Comparison of ENCODE assay signal across 22 cellular contexts in the genomic region with DNA sequence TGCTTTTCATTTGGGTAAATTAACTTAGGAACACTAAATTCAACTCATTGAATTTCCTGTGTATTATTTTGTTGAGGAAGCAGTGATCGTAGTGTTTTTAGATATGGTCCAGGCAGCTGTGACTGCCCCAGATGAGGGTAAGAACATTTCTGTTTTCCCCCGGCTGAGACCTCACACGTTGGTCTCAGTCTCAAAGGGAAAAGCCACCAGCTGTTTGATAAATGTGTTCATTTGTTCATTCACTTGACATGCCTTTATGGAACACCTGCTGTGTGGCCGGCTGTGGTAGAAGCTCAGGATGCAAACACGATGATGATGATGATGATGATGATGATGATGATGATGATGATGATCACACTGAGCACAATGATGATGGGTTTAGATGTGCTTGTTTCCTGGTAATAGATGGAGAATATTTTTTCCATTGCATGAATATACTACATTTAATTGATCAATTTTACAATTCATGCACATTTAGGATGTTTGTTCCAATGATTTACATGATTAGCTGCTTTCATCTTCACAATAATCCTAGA.
"Had no signal": no experiment of that assay in that cellular context is flagged by ENCODE, and none has a peak within 500 bp of the region (broad histone marks: within the 10 kb centered on the region; RNA-seq: fewer than 3 reads in every experiment).

No MANE protein-coding gene starts in this region.

- H3K9me3 ChIP-seq: esophagus muscularis mucosa, gastrocnemius medialis, stomach, thoracic aorta, transverse colon had no signal

- H3K4me3 ChIP-seq: esophagus muscularis mucosa, gastrocnemius medialis, heart right ventricle, spleen, stomach, thoracic aorta, transverse colon had no signal

- FAIRE-seq: endometrium, islet of Langerhans had no signal

- H3K27ac ChIP-seq: epithelial cell of prostate, esophagus muscularis mucosa, gastrocnemius medialis, heart right ventricle, spleen, thoracic aorta, transverse colon had no signal

- DNase-seq: cortex of kidney; effector memory CD4-positive, alpha-beta T cell; gastrocnemius medialis; heart right ventricle; hypothalamus; kidney glomerular epithelial cell; mammary epithelial cell; natural killer cell; posterior cingulate gyrus; right cardiac atrium; spleen; stimulated activated CD4-positive, alpha-beta T cell treated with anti-CD3 and anti-CD28 coated beads, Interleukin-15, amount 100 ng/mL, for 24 hours; stimulated activated CD4-positive, alpha-beta T cell treated with anti-CD3 and anti-CD28 coated beads, Interleukin-1b, Interleukin-23, amount 100 ng/mL, for 48 hours; stimulated activated naive CD4-positive, alpha-beta T cell; stomach; substantia nigra; transverse colon had no signal

- H3K4me1 ChIP-seq: esophagus muscularis mucosa, gastrocnemius medialis, spleen, transverse colon had no signal

- ATAC-seq: gastrocnemius medialis, heart right ventricle, right cardiac atrium had no signal

- H3K27me3 ChIP-seq: esophagus muscularis mucosa, gastrocnemius medialis, heart right ventricle, spleen, stomach, transverse colon had no signal

- H3K36me3 ChIP-seq: esophagus muscularis mucosa, gastrocnemius medialis, heart right ventricle, spleen, stomach, thoracic aorta, transverse colon had no signal
